In genomic region chr3:100518244-100518643, GRCh38 we compare ENCODE assay signal across 23 cellular contexts. TPM values are rescaled to one million over a fixed set of nuclear protein-coding genes. Genes with fewer than 3 reads are reported as not detected.
A peak's percentile ranks its signal among the peaks of the same experiment; 100 is the strongest.
DNase-seq lines count a peak whose midpoint lies in the region; ATAC-seq and TF ChIP-seq lines count a peak whose summit lies in the region.
"Had no signal": no experiment of that assay in that cellular context is flagged by ENCODE, and none has a peak within 500 bp of the region (broad histone marks: within the 10 kb centered on the region; RNA-seq: fewer than 3 reads in every experiment).

No MANE protein-coding gene starts in this region.

- H3K14ac ChIP-seq in neuronal stem cell (ENCODE audit: low read length), result no peak overlapping the region

- no peak overlapping the region for H2BK15ac ChIP-seq in neuronal stem cell (ENCODE audit: low read length)

- H3K4me3 ChIP-seq in fibroblast of the aortic adventitia (ENCODE audit: low read depth, low read length) (no peak overlapping the region), suprapubic skin (no peak overlapping the region), neuronal stem cell (ENCODE audit: low read length in 2 of 2) (no peak overlapping the region), SJCRH30 (no peak overlapping the region)
- H3K4me3 ChIP-seq: GM23338, PC-9, SJSA1 had no signal

- no peak for TF ChIP-seq EP300 in suprapubic skin (IDR thresholded peaks at IDR 0.05)

- H3K27me3 Mint-ChIP-seq in T-helper 17 cell (no peaks in the 10 kb centered on the region), nephron (ENCODE audit: low read depth) (no peaks in the 10 kb centered on the region)
- H3K27me3 Mint-ChIP-seq: IgD-negative memory B cell had no signal

- no peaks in the 10 kb centered on the region for H3K79me1 ChIP-seq in neuronal stem cell (ENCODE audit: low read depth, low read length)

- no peak for ATAC-seq in T-helper 17 cell
- ATAC-seq in foreskin keratinocyte, result no peak
- no peak for ATAC-seq in GM21447 (IDR thresholded peaks at IDR 0.05; ENCODE audit: unreplicated experiment)
- ATAC-seq: GM23338, Right ventricle myocardium inferior had no signal

- H3K4ac ChIP-seq in neuronal stem cell (ENCODE audit: low read length), result no peak overlapping the region

- H3K4me1 ChIP-seq in suprapubic skin (peaks cover 58% of the 10 kb centered on the region), foreskin keratinocyte (peaks cover 6% of the 10 kb centered on the region), neuronal stem cell (ENCODE audit: control insufficient read depth in 2 of 2, insufficient read depth in 1 of 2, low read depth in 1 of 2, low read length in 2 of 2) (no peaks in the 10 kb centered on the region), SJCRH30 (no peaks in the 10 kb centered on the region)
- H3K4me1 ChIP-seq: BE2C, SJSA1 had no signal

- peak overlapping the region; percentile 10 for H3K4me3 Mint-ChIP-seq in T-helper 17 cell
- no peak overlapping the region for H3K4me3 Mint-ChIP-seq in nephron
- H3K4me3 Mint-ChIP-seq: CD8-positive, alpha-beta memory T cell; GM23338; H9; IgD-negative memory B cell had no signal

- no peak overlapping the region for H2BK12ac ChIP-seq in neuronal stem cell (ENCODE audit: low read length)

- TF ChIP-seq CTCF in fibroblast of the aortic adventitia (IDR thresholded peaks at IDR 0.05; ENCODE audit: insufficient read depth, low read length) (no peak), nephron (IDR thresholded peaks at IDR 0.05; ENCODE audit: unreplicated experiment in 3 of 3) (no peak), suprapubic skin (IDR thresholded peaks at IDR 0.05) (no peak), foreskin keratinocyte (conservative IDR thresholded peaks at IDR 0.05) (no peak)

- H2AK5ac ChIP-seq in neuronal stem cell (ENCODE audit: low read depth, low read length), result no peak overlapping the region

- no peak overlapping the region for H4K8ac ChIP-seq in neuronal stem cell (ENCODE audit: low read depth, low read length)

- no peak overlapping the region for H2AFZ ChIP-seq in neuronal stem cell (ENCODE audit: low read length)
- H2AFZ ChIP-seq: GM23338, PC-9 had no signal

- H3K36me3 Mint-ChIP-seq in T-helper 17 cell (ENCODE audit: low read depth) (no peaks in the 10 kb centered on the region), nephron (ENCODE audit: low read depth) (peaks cover 38% of the 10 kb centered on the region)
- H3K36me3 Mint-ChIP-seq: CD8-positive, alpha-beta memory T cell; IgD-negative memory B cell had no signal

- H3K18ac ChIP-seq in neuronal stem cell (ENCODE audit: low read length), result no peak overlapping the region

- H3K4me2 ChIP-seq in neuronal stem cell (ENCODE audit: insufficient read depth, low read length, poor library complexity, severe bottlenecking), result no peak overlapping the region
- H3K4me2 ChIP-seq: GM23338, KMS-11, PC-9 had no signal

- no peak overlapping the region for H3K9ac ChIP-seq in neuronal stem cell (ENCODE audit: low read depth, low read length, poor library complexity)
- H3K9ac ChIP-seq: KMS-11 had no signal

- TF ChIP-seq POLR2A in suprapubic skin (IDR thresholded peaks at IDR 0.05), result no peak

- H3K9me3 Mint-ChIP-seq in nephron, result peaks cover 8% of the 10 kb centered on the region
- H3K9me3 Mint-ChIP-seq: H9, IgD-negative memory B cell had no signal

- H2BK120ac ChIP-seq in neuronal stem cell (ENCODE audit: low read depth, low read length), result no peak overlapping the region

- H3K27ac Mint-ChIP-seq in T-helper 17 cell, result no peak overlapping the region
- H3K27ac Mint-ChIP-seq in nephron, result peak overlapping the region; percentile 58 to 72 (median 65)
- H3K27ac Mint-ChIP-seq: CD8-positive, alpha-beta memory T cell; GM23338; IgD-negative memory B cell had no signal

- no peak for DNase-seq in T-helper 17 cell
- peak; percentile 45 for DNase-seq in fibroblast of the aortic adventitia (ENCODE audit: low read depth)
- no peak for DNase-seq in suprapubic skin (ENCODE audit: low spot score in 2 of 2)
- DNase-seq in foreskin keratinocyte, result no peak
- no peak for DNase-seq in neuronal stem cell (ENCODE audit: low spot score)
- DNase-seq in SJCRH30, result no peak
- DNase-seq: BE2C; CD8-positive, alpha-beta memory T cell; DMS 273 treated with DMSO at 0.1 percent for 48 hours; DMS79 treated with DMSO at 0.1 percent for 48 hours; H9; MM.1S; NCI-H1694; NCI-H2029 treated with DMSO at 0.1 percent for 48 hours; NCI-H526 treated with DMSO at 0.1 percent for 48 hours; PC-9 had no signal

- no peaks in the 10 kb centered on the region for H3K27me3 ChIP-seq in suprapubic skin
- H3K27me3 ChIP-seq in foreskin keratinocyte, result no peaks in the 10 kb centered on the region
- H3K27me3 ChIP-seq in neuronal stem cell (ENCODE audit: control insufficient read depth in 3 of 3, insufficient read depth in 3 of 3, low read depth in 1 of 3, low read length in 3 of 3), result no peaks in the 10 kb centered on the region
- H3K27me3 ChIP-seq in SJCRH30, result no peaks in the 10 kb centered on the region
- H3K27me3 ChIP-seq: BE2C, SJSA1 had no signal

- no peak overlapping the region for H4K91ac ChIP-seq in neuronal stem cell (ENCODE audit: low read depth, low read length, poor library complexity)

- H3K4me1 Mint-ChIP-seq in T-helper 17 cell (peaks cover 6% of the 10 kb centered on the region), nephron (peaks cover 9% of the 10 kb centered on the region)
- H3K4me1 Mint-ChIP-seq: GM23338, H9, IgD-negative memory B cell had no signal

- H3K36me3 ChIP-seq in suprapubic skin (no peaks in the 10 kb centered on the region), neuronal stem cell (replicated peaks in 1 of 2; ENCODE audit: control insufficient read depth in 2 of 2, insufficient read depth in 2 of 2, low read length in 2 of 2) (no peaks in the 10 kb centered on the region), SJCRH30 (no peaks in the 10 kb centered on the region)
- H3K36me3 ChIP-seq: BE2C, SJSA1 had no signal

- H3K9me3 ChIP-seq in T-helper 17 cell (ENCODE audit: control insufficient read depth, low read length, poor library complexity, severe bottlenecking), result no peaks in the 10 kb centered on the region
- H3K9me3 ChIP-seq in suprapubic skin, result no peaks in the 10 kb centered on the region
- H3K9me3 ChIP-seq in neuronal stem cell (replicated peaks in 1 of 2; ENCODE audit: control insufficient read depth in 2 of 2, insufficient read depth in 1 of 2, low read depth in 1 of 2, low read length in 2 of 2), result no peaks in the 10 kb centered on the region
- peaks cover 3% of the 10 kb centered on the region; the same call in 1 of the 2 replicates for H3K9me3 ChIP-seq in SJCRH30 (replicated peaks)
- H3K9me3 ChIP-seq: BE2C, SJSA1 had no signal

- H3K27ac ChIP-seq in suprapubic skin, result peak overlapping the region; percentile 64
- H3K27ac ChIP-seq in foreskin keratinocyte, result no peak overlapping the region
- no peak overlapping the region for H3K27ac ChIP-seq in neuronal stem cell (replicated peaks; ENCODE audit: low read length)
- H3K27ac ChIP-seq in SJCRH30, result no peak overlapping the region
- H3K27ac ChIP-seq: KMS-11, PC-9, SJSA1 had no signal

- no peak overlapping the region for H2BK5ac ChIP-seq in neuronal stem cell (ENCODE audit: low read length)

- H3K23ac ChIP-seq in neuronal stem cell (ENCODE audit: low read depth, low read length, poor library complexity), result no peak overlapping the region

RNA-seq across cellular contexts. Expression of gene TMEM45A, which starts 25.8 kb away (rescaled TPM):
- total RNA-seq in T-helper 17 cell (under 1 TPM; 0.17 to 0.65 TPM), fibroblast of the aortic adventitia (ENCODE audit: low replicate concordance) (13.7 and 50.6 TPM in 2 replicates), suprapubic skin (100 to 1,000 TPM; 189 to 746 (median 494) TPM), foreskin keratinocyte (16.1 and 19.7 TPM in 2 replicates)
- polyA plus RNA-seq in foreskin keratinocyte, result 14.7 and 15.7 TPM in 2 replicates
- polyA plus RNA-seq in neuronal stem cell (2013, experiment 1 of 2), result 10.4 TPM
- polyA plus RNA-seq in neuronal stem cell (2013, experiment 2 of 2), result 10.0 TPM
- total RNA-seq in SJCRH30 (2014; rRNA removed; shearing (Covaris generic)), result 28.3 and 30.2 TPM in 2 replicates
- polyA plus RNA-seq: CD8-positive, alpha-beta memory T cell had no signal
